In the genomic region with DNA sequence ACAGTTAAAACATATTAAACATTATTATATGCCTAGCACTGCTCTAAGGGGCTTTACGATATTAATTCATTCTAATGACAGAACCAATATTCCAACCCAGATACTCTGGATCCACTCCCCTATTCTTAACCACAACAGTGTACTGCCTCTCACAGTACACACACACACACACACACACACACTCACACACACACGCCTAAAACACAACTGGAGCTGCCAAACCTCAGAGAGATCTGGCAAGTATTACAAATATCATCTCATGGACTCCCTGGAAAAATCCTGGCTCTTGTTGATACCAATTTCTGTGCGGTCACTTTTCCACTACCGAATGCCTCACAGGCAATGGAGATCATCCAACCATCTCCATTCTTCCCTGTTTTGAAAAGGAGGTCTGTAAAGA, we compare ENCODE assay signal across 8 cellular contexts. TPM values are rescaled to one million over a fixed set of nuclear protein-coding genes. Genes with fewer than 3 reads are reported as not detected.
DNase-seq lines count a peak whose midpoint lies in the region; ATAC-seq and TF ChIP-seq lines count a peak whose summit lies in the region.

No MANE protein-coding gene starts in this region.

- no peak overlapping the region for H2BK15ac ChIP-seq in mesendoderm (replicated peaks; ENCODE audit: low read depth)

- no peak overlapping the region for H3K23ac ChIP-seq in mesendoderm (ENCODE audit: low read length)

- no peak overlapping the region for H4K8ac ChIP-seq in mesendoderm (ENCODE audit: low read depth, low read length)

- H3K27ac ChIP-seq in KMS-11 (no peak overlapping the region), mesendoderm (ENCODE audit: low read depth, low read length) (no peak overlapping the region)

- H2AFZ ChIP-seq in KMS-11 (ENCODE audit: low read depth) = no peak overlapping the region

- peak overlapping the region; percentile 85; the same call in 1 of the 2 replicates for H3K4me3 ChIP-seq in AG04449 (ENCODE audit: low read depth, low read length)
- H3K4me3 ChIP-seq in KMS-11 (IDR thresholded peaks at IDR 0.05; ENCODE audit: insufficient read depth, low read depth, low read length) = no peak overlapping the region
- H3K4me3 ChIP-seq in mesendoderm (ENCODE audit: low read length) = no peak overlapping the region

- H2BK5ac ChIP-seq in mesendoderm (ENCODE audit: low read length) = no peak overlapping the region

- DNase-seq in AG04449 (ENCODE audit: low read depth, low spot score) (no peak), cerebellar cortex (ENCODE audit: low spot score) (peak; percentile 27), mesendoderm (no peak), NCI-H1436 (lab: John Stamatoyannopoulos, UW) (no peak), GM13976 (ENCODE audit: low spot score) (no peak), SHP77 treated with DMSO at 0.1 percent for 48 hours (lab: John Stamatoyannopoulos, UW) (no peak)

- H4K20me1 ChIP-seq in KMS-11 (ENCODE audit: insufficient read depth) = no peaks in the 10 kb centered on the region

- H3K4me2 ChIP-seq in KMS-11 (peak overlapping the region; percentile 58), mesendoderm (ENCODE audit: low read length) (peak overlapping the region; percentile 91)

- H3K4ac ChIP-seq in mesendoderm (ENCODE audit: low read depth, low read length) = no peak overlapping the region

- CTCF ChIA-PET in AG04449 (lab: Yijun Ruan, JAX) = interaction anchor here (1.4 kb wide), 1 partner anchor 119 kb away, joined by 3 read pairs; the partner anchor contains the start of gene PSMC4

- POLR2A ChIA-PET in AG04449 (lab: Yijun Ruan, JAX) = no interaction called here

- H3K9ac ChIP-seq in KMS-11 (no peak overlapping the region), mesendoderm (ENCODE audit: low read length) (peak overlapping the region; percentile 93)

- H3K36me3 ChIP-seq in KMS-11 (ENCODE audit: insufficient read depth) = no peaks in the 10 kb centered on the region; the same call in 1 of the 2 replicates
- H3K36me3 ChIP-seq in mesendoderm (ENCODE audit: control insufficient read depth, insufficient read depth, low read length) = no peaks in the 10 kb centered on the region

- no peak overlapping the region for H4K5ac ChIP-seq in mesendoderm (ENCODE audit: low read length)

- peaks cover 31% of the 10 kb centered on the region; the same call in 1 of the 2 replicates for H3K79me2 ChIP-seq in KMS-11 (ENCODE audit: insufficient read depth, low read depth)
- no peaks in the 10 kb centered on the region for H3K79me2 ChIP-seq in mesendoderm (ENCODE audit: control insufficient read depth, insufficient read depth, low read length)

- no peak for ATAC-seq in HG02623 (IDR thresholded peaks at IDR 0.05; ENCODE audit: unreplicated experiment)

- H3K4me1 ChIP-seq in KMS-11 (ENCODE audit: low read depth, poor library complexity, severe bottlenecking) (peaks cover 32% of the 10 kb centered on the region), mesendoderm (ENCODE audit: control insufficient read depth, low read depth, low read length) (peaks cover 1% of the 10 kb centered on the region)

- no peak for TF ChIP-seq CTCF in AG04449 (IDR thresholded peaks at IDR 0.05; ENCODE audit: insufficient read depth, low read length, missing control alignments)
- no peak for TF ChIP-seq CTCF in KMS-11 (conservative IDR thresholded peaks at IDR 0.05; ENCODE audit: low read depth, low read length)
- TF ChIP-seq CTCF in GM13976 (IDR thresholded peaks at IDR 0.05; ENCODE audit: borderline replicate concordance, control extremely low read depth, extremely low read depth, insufficient read depth, missing control alignments) = no peak

- in situ Hi-C loops in GM13976 (cut with MboI; ENCODE audit: low sequenced_read_pairs, unreplicated experiment) = no loop called here

- H3K79me1 ChIP-seq in mesendoderm (ENCODE audit: low read length) = peaks cover 1% of the 10 kb centered on the region

- H3K18ac ChIP-seq in mesendoderm (ENCODE audit: low read length) = no peak overlapping the region

- WGBS in mesendoderm (ENCODE audit: extremely low coverage, insufficient coverage, low lambda C conversion rate) = no CpG with 5 or more reads among the region's 4 CpGs

- peak overlapping the region; percentile 30 for H3K56ac ChIP-seq in mesendoderm (ENCODE audit: low read length)

- H2BK120ac ChIP-seq in mesendoderm (ENCODE audit: low read depth, low read length) = no peak overlapping the region

- H3K27me3 ChIP-seq in KMS-11 (ENCODE audit: insufficient read depth, low read depth) (no peaks in the 10 kb centered on the region), mesendoderm (ENCODE audit: insufficient read depth, low read length, poor library complexity) (no peaks in the 10 kb centered on the region)

- no peak overlapping the region for H2AK5ac ChIP-seq in mesendoderm (ENCODE audit: low read length)

RNA-seq across cellular contexts. Expression of gene ZNF780A, which starts 1.3 kb away (rescaled TPM):
- polyA plus RNA-seq in mesendoderm (2013, experiment 1 of 2) = 9.1 TPM
- polyA plus RNA-seq in mesendoderm (2013, experiment 2 of 2) = 8.5 TPM

RNA-seq across cellular contexts. Expression of gene ZNF780B, which starts 33.4 kb away (rescaled TPM):
- polyA plus RNA-seq in mesendoderm (2013, experiment 1 of 2) = 9.1 TPM
- 8.0 TPM for polyA plus RNA-seq in mesendoderm (2013, experiment 2 of 2)
